Comparison of ENCODE assay signal across 19 cellular contexts in genomic region chr21:31457675-31458074, GRCh38.
DNase-seq lines count a peak whose midpoint lies in the region; ATAC-seq and TF ChIP-seq lines count a peak whose summit lies in the region.
"Had no signal": no experiment of that assay in that cellular context is flagged by ENCODE, and none has a peak within 500 bp of the region (broad histone marks: within the 10 kb centered on the region; RNA-seq: fewer than 3 reads in every experiment).

No MANE protein-coding gene starts in this region.

- peaks cover 10% of the 10 kb centered on the region; the same call in 2 of the 3 replicates for H3K36me3 Mint-ChIP-seq in GM23338 (ENCODE audit: low read depth)
- peaks cover 18% of the 10 kb centered on the region for H3K36me3 Mint-ChIP-seq in endothelial cell (ENCODE audit: low read depth, unreplicated experiment)
- H3K36me3 Mint-ChIP-seq in activated naive CD4-positive, alpha-beta T cell treated with anti-CD3 and anti-CD28 coated beads for 36 hours (ENCODE audit: low read depth): no peaks in the 10 kb centered on the region
- H3K36me3 Mint-ChIP-seq: natural killer cell had no signal

- CTCF ChIA-PET in activated naive CD4-positive, alpha-beta T cell treated with anti-CD3 and anti-CD28 coated beads for 36 hours (lab: Charles Lee): interaction anchor here (0.6 kb wide), 1 partner anchor 295 kb away, joined by 5 read pairs; no protein-coding TSS in a partner anchor

- no peak overlapping the region for H3K4me2 ChIP-seq in GM23338
- H3K4me2 ChIP-seq: BLaER1 had no signal

- no peaks in the 10 kb centered on the region for H3K4me1 ChIP-seq in GM23338 (ENCODE audit: insufficient read depth)
- H3K4me1 ChIP-seq: BLaER1, HAP-1, lower lobe of right lung, suprapubic skin had no signal

- H3K9me3 Mint-ChIP-seq in GM23338 (no peaks in the 10 kb centered on the region; the same call in 2 of the 3 replicates), endothelial cell (ENCODE audit: unreplicated experiment) (no peaks in the 10 kb centered on the region)
- no peaks in the 10 kb centered on the region for H3K9me3 Mint-ChIP-seq in activated naive CD4-positive, alpha-beta T cell treated with anti-CD3 and anti-CD28 coated beads for 36 hours
- H3K9me3 Mint-ChIP-seq: natural killer cell had no signal

- H3K4me3 ChIP-seq in GM23338 (no peak overlapping the region), NB4 (ENCODE audit: low read depth, low read length) (no peak overlapping the region), retinal pigment epithelial cell (ENCODE audit: low read length) (no peak overlapping the region)
- H3K4me3 ChIP-seq: BLaER1, HAP-1, lower lobe of right lung, suprapubic skin had no signal

- DNase-seq in GM23338 (ENCODE audit: low spot score) (peak; percentile 60), NB4 (ENCODE audit: low read depth) (peak; percentile 6), endothelial cell (ENCODE audit: low spot score) (peak; percentile 22), retinal pigment epithelial cell (ENCODE audit: low read depth) (no peak), mucosa of gallbladder (ENCODE audit: low spot score) (no peak)
- DNase-seq in activated naive CD4-positive, alpha-beta T cell treated with anti-CD3 and anti-CD28 coated beads for 36 hours: no peak
- DNase-seq: activated CD4-positive, alpha-beta T cell treated with anti-CD3 and anti-CD28 coated beads for 36 hours; activated CD8-positive, alpha-beta memory T cell treated with anti-CD3 and anti-CD28 coated beads, Interleukin-2, amount 50 U/mL, for 48 hours; activated naive CD4-positive, alpha-beta T cell treated with anti-CD3 and anti-CD28 coated beads, Interleukin-2, amount 50 U/mL, for 16 hours; lower lobe of right lung; MV-4-11; natural killer cell; NK-92 treated with Interleukin-12 subunit alpha and Interleukin-12 subunit beta, amount 100 ng/mL, for 24 hours; SHP77 treated with DMSO at 0.1 percent for 48 hours had no signal

- intact Hi-C loops in activated naive CD4-positive, alpha-beta T cell treated with anti-CD3 and anti-CD28 coated beads for 36 hours (cut with micrococcal nuclease): no loop called here

- H3K36me3 ChIP-seq in GM23338 (ENCODE audit: insufficient read depth): no peaks in the 10 kb centered on the region
- H3K36me3 ChIP-seq: HAP-1, lower lobe of right lung, suprapubic skin had no signal

- H3K27me3 Mint-ChIP-seq in GM23338 (ENCODE audit: insufficient read depth, low read depth, poor library complexity) (no peaks in the 10 kb centered on the region), endothelial cell (ENCODE audit: unreplicated experiment) (peaks cover 1% of the 10 kb centered on the region)
- no peaks in the 10 kb centered on the region for H3K27me3 Mint-ChIP-seq in activated naive CD4-positive, alpha-beta T cell treated with anti-CD3 and anti-CD28 coated beads for 36 hours (ENCODE audit: low read depth)
- H3K27me3 Mint-ChIP-seq: activated CD4-positive, alpha-beta T cell treated with anti-CD3 and anti-CD28 coated beads for 36 hours had no signal

- H3K27ac Mint-ChIP-seq in GM23338: no peak overlapping the region
- H3K27ac Mint-ChIP-seq in endothelial cell (ENCODE audit: unreplicated experiment): no peak overlapping the region
- no peak overlapping the region for H3K27ac Mint-ChIP-seq in activated naive CD4-positive, alpha-beta T cell treated with anti-CD3 and anti-CD28 coated beads for 36 hours
- H3K27ac Mint-ChIP-seq: activated CD4-positive, alpha-beta T cell treated with anti-CD3 and anti-CD28 coated beads for 36 hours; natural killer cell; T-helper 2 cell treated with Interferon-gamma antibody and Interleukin-4, amounts not matched to agents 5 μg/mL and 100 μg/mL, for 36 hours had no signal

- 0 out of 2 replicates have a peak, but pooled peaks cover 3% of the 10 kb centered on the region for H3K79me2 ChIP-seq in GM23338 (replicated peaks; ENCODE audit: insufficient read depth)

- no peaks in the 10 kb centered on the region; the same call in 1 of the 2 replicates for H4K20me1 ChIP-seq in GM23338 (replicated peaks; ENCODE audit: insufficient read depth)
- H4K20me1 ChIP-seq: BLaER1 had no signal

- no peak for TF ChIP-seq POLR2A in NB4 (IDR thresholded peaks at IDR 0.05; ENCODE audit: extremely low read depth, insufficient read length)

- H3F3A ChIP-seq in GM23338 (replicated peaks; ENCODE audit: low read depth): no peaks in the 10 kb centered on the region

- H3K27me3 ChIP-seq in GM23338 (ENCODE audit: insufficient read depth): no peaks in the 10 kb centered on the region
- H3K27me3 ChIP-seq: BLaER1, suprapubic skin had no signal

- peak; percentile 84 for ATAC-seq in GM23338
- ATAC-seq in GM18868 (IDR thresholded peaks at IDR 0.05; ENCODE audit: unreplicated experiment): no peak
- ATAC-seq: activated CD4-positive, alpha-beta T cell treated with anti-CD3 and anti-CD28 coated beads for 36 hours; lower lobe of right lung had no signal

- H3K4me1 Mint-ChIP-seq in GM23338 (peaks cover 6% of the 10 kb centered on the region; the same call in 2 of the 3 replicates), endothelial cell (ENCODE audit: unreplicated experiment) (peaks cover 27% of the 10 kb centered on the region)
- H3K4me1 Mint-ChIP-seq in activated naive CD4-positive, alpha-beta T cell treated with anti-CD3 and anti-CD28 coated beads for 36 hours (ENCODE audit: low read depth): peaks cover 6% of the 10 kb centered on the region

- H3K4me3 Mint-ChIP-seq in GM23338: no peak overlapping the region
- no peak overlapping the region for H3K4me3 Mint-ChIP-seq in endothelial cell (ENCODE audit: unreplicated experiment)
- H3K4me3 Mint-ChIP-seq in activated naive CD4-positive, alpha-beta T cell treated with anti-CD3 and anti-CD28 coated beads for 36 hours: no peak overlapping the region
- H3K4me3 Mint-ChIP-seq: activated CD4-positive, alpha-beta T cell treated with anti-CD3 and anti-CD28 coated beads for 36 hours; natural killer cell; T-helper 2 cell treated with Interferon-gamma antibody and Interleukin-4, amounts not matched to agents 5 μg/mL and 100 μg/mL, for 36 hours had no signal

- H2AFZ ChIP-seq in GM23338: no peak overlapping the region

- no peak overlapping the region for H3K27ac ChIP-seq in GM23338 (ENCODE audit: low read depth)
- H3K27ac ChIP-seq: BLaER1, lower lobe of right lung, suprapubic skin had no signal

- peaks cover 11% of the 10 kb centered on the region; the same call in 1 of the 2 replicates for H3K9me2 ChIP-seq in GM23338 (ENCODE audit: insufficient read depth)

- TF ChIP-seq CTCF in GM23338 (conservative IDR thresholded peaks at IDR 0.05; ENCODE audit: low read depth in 2 of 2): peak; percentile 52 to 68
- no peak for TF ChIP-seq CTCF in NB4 (IDR thresholded peaks at IDR 0.05; ENCODE audit: low read depth, low read length)
- TF ChIP-seq CTCF in endothelial cell (IDR thresholded peaks at IDR 0.05; ENCODE audit: unreplicated experiment): peak; percentile 44
- TF ChIP-seq CTCF in retinal pigment epithelial cell (conservative IDR thresholded peaks at IDR 0.05; ENCODE audit: low read depth, low read length): peak; percentile 30

TF ChIP-seq in GM23338, 12 proteins besides CTCF, POLR2A, EP300 and RAD21 (continues in another document):
- TF ChIP-seq ZNF114 (CRISPR knock-in tag; IDR thresholded peaks at IDR 0.05): no peak
- TF ChIP-seq CREB1 (CRISPR knock-in tag; IDR thresholded peaks at IDR 0.05; ENCODE audit: low read depth): no peak
- TF ChIP-seq, protein P1, sequence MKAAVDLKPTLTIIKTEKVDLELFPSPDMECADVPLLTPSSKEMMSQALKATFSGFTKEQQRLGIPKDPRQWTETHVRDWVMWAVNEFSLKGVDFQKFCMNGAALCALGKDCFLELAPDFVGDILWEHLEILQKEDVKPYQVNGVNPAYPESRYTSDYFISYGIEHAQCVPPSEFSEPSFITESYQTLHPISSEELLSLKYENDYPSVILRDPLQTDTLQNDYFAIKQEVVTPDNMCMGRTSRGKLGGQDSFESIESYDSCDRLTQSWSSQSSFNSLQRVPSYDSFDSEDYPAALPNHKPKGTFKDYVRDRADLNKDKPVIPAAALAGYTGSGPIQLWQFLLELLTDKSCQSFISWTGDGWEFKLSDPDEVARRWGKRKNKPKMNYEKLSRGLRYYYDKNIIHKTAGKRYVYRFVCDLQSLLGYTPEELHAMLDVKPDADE (IDR thresholded peaks at IDR 0.05): no peak
- no peak for TF ChIP-seq POLR2AphosphoS5 (IDR thresholded peaks at IDR 0.05; ENCODE audit: low read depth)
- no peak for TF ChIP-seq JUNB (IDR thresholded peaks at IDR 0.05; ENCODE audit: unreplicated experiment)
- TF ChIP-seq STAT1 (IDR thresholded peaks at IDR 0.05; ENCODE audit: unreplicated experiment): no peak
- no peak for TF ChIP-seq EZH2 (IDR thresholded peaks at IDR 0.05; ENCODE audit: low read depth, unreplicated experiment)
- TF ChIP-seq NANOG (IDR thresholded peaks at IDR 0.05; ENCODE audit: borderline replicate concordance): no peak
- TF ChIP-seq EZH2phosphoT487 (IDR thresholded peaks at IDR 0.05; ENCODE audit: unreplicated experiment): no peak
- TF ChIP-seq, protein P2, sequence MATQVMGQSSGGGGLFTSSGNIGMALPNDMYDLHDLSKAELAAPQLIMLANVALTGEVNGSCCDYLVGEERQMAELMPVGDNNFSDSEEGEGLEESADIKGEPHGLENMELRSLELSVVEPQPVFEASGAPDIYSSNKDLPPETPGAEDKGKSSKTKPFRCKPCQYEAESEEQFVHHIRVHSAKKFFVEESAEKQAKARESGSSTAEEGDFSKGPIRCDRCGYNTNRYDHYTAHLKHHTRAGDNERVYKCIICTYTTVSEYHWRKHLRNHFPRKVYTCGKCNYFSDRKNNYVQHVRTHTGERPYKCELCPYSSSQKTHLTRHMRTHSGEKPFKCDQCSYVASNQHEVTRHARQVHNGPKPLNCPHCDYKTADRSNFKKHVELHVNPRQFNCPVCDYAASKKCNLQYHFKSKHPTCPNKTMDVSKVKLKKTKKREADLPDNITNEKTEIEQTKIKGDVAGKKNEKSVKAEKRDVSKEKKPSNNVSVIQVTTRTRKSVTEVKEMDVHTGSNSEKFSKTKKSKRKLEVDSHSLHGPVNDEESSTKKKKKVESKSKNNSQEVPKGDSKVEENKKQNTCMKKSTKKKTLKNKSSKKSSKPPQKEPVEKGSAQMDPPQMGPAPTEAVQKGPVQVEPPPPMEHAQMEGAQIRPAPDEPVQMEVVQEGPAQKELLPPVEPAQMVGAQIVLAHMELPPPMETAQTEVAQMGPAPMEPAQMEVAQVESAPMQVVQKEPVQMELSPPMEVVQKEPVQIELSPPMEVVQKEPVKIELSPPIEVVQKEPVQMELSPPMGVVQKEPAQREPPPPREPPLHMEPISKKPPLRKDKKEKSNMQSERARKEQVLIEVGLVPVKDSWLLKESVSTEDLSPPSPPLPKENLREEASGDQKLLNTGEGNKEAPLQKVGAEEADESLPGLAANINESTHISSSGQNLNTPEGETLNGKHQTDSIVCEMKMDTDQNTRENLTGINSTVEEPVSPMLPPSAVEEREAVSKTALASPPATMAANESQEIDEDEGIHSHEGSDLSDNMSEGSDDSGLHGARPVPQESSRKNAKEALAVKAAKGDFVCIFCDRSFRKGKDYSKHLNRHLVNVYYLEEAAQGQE (IDR thresholded peaks at IDR 0.05; ENCODE audit: unreplicated experiment): no peak

Comparison
In these comparisons a context has a peak if more than half of its experiments do, and no peak if none do; other contexts are left out.
1. DNase-seq: peak in GM23338 (single experiment), NB4 (single experiment) and endothelial cell (single experiment); none in retinal pigment epithelial cell (single experiment), mucosa of gallbladder (single experiment) and activated naive CD4-positive, alpha-beta T cell treated with anti-CD3 and anti-CD28 coated beads for 36 hours (single experiment).